Comparison of ENCODE assay signal across 24 cellular contexts in the genomic region with DNA sequence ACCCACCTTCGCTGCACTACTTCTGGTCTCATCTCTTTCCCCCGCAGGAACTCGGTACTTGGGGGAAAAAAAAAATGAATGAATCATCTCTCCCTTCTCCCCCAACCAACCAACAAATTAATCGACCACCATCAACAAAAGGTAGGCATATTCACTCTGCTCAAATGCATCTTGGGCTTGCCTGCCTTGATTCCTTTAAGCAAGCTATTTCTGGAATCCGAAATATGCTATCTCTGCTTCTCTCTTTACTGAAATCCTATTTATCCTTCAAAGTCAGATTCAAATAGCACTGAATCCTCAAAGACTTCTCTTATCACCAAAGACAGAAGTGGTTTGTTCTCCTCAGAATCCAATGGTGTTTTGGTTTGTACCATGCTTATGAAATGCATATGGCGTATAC.
"Had no signal": no experiment of that assay in that cellular context is flagged by ENCODE, and none has a peak within 500 bp of the region (broad histone marks: within the 10 kb centered on the region; RNA-seq: fewer than 3 reads in every experiment).

No MANE protein-coding gene starts in this region.

- ATAC-seq: foreskin keratinocyte; heart right ventricle; naive thymus-derived CD4-positive, alpha-beta T cell; sciatic nerve; stimulated activated effector memory CD8-positive, alpha-beta T cell treated with anti-CD3 and anti-CD28 coated beads, Interleukin-12 subunit alpha, Interleukin-12 subunit beta, amount 100 ng/mL, for 72 hours had no signal

- H3K27ac Mint-ChIP-seq: dendritic cell treated with granulocyte-macrophage colony-stimulating factor and Interleukin-4, amounts not matched to agents 40 ng/mL and 50 ng/mL, for 4 days; memory B cell; naive thymus-derived CD4-positive, alpha-beta T cell; stimulated activated effector memory CD8-positive, alpha-beta T cell treated with anti-CD3 and anti-CD28 coated beads, Interleukin-12 subunit alpha, Interleukin-12 subunit beta, amount 100 ng/mL, for 72 hours had no signal

- H3K27me3 ChIP-seq: colonic mucosa, esophagus muscularis mucosa, foreskin keratinocyte, right atrium auricular region, stomach, thyroid gland, vagina had no signal

- H3K9me3 Mint-ChIP-seq: dendritic cell treated with granulocyte-macrophage colony-stimulating factor and Interleukin-4, amounts not matched to agents 40 ng/mL and 50 ng/mL, for 4 days; memory B cell; naive thymus-derived CD4-positive, alpha-beta T cell; nephron; stimulated activated effector memory CD8-positive, alpha-beta T cell treated with anti-CD3 and anti-CD28 coated beads, Interleukin-12 subunit alpha, Interleukin-12 subunit beta, amount 100 ng/mL, for 72 hours had no signal

- H3K9me3 ChIP-seq: colonic mucosa, esophagus muscularis mucosa, heart right ventricle, prostate gland, right atrium auricular region, stomach, thyroid gland, vagina had no signal

- H3K4me3 Mint-ChIP-seq: dendritic cell treated with granulocyte-macrophage colony-stimulating factor and Interleukin-4, amounts not matched to agents 40 ng/mL and 50 ng/mL, for 4 days; memory B cell; naive thymus-derived CD4-positive, alpha-beta T cell; nephron; stimulated activated effector memory CD8-positive, alpha-beta T cell treated with anti-CD3 and anti-CD28 coated beads, Interleukin-12 subunit alpha, Interleukin-12 subunit beta, amount 100 ng/mL, for 72 hours had no signal

- H3K36me3 ChIP-seq: colonic mucosa, esophagus muscularis mucosa, heart right ventricle, prostate gland, right atrium auricular region, stomach, thyroid gland, vagina had no signal

- DNase-seq: colonic mucosa; effector CD8-positive, alpha-beta T cell; foreskin keratinocyte; glutamatergic neuron; heart right ventricle; hippocampal formation; midbrain; naive thymus-derived CD4-positive, alpha-beta T cell; nucleus accumbens; stimulated activated CD4-positive, alpha-beta T cell treated with anti-CD3 and anti-CD28 coated beads, Interleukin-2, amount 100 ng/mL, for 24 hours; stimulated activated CD4-positive, alpha-beta T cell treated with anti-CD3 and anti-CD28 coated beads, Interleukin-4, amount 100 ng/mL, for 24 hours; stimulated activated naive CD4-positive, alpha-beta T cell treated with Interleukin-2 at 50 U/mL for 16 hours; stomach; thyroid gland had no signal

- H3K4me1 ChIP-seq: colonic mucosa, esophagus muscularis mucosa, foreskin keratinocyte, heart right ventricle, prostate gland, right atrium auricular region, stomach, thyroid gland, vagina had no signal

- H3K27me3 Mint-ChIP-seq: dendritic cell treated with granulocyte-macrophage colony-stimulating factor and Interleukin-4, amounts not matched to agents 40 ng/mL and 50 ng/mL, for 4 days; memory B cell; naive thymus-derived CD4-positive, alpha-beta T cell had no signal

- H3K27ac ChIP-seq: colonic mucosa, esophagus muscularis mucosa, foreskin keratinocyte, heart right ventricle, prostate gland, right atrium auricular region, stomach, thyroid gland, vagina had no signal

- H3K4me3 ChIP-seq: colonic mucosa, esophagus muscularis mucosa, heart right ventricle, lung, prostate gland, right atrium auricular region, stomach, thyroid gland, vagina had no signal

- H3K4me1 Mint-ChIP-seq: memory B cell; naive thymus-derived CD4-positive, alpha-beta T cell; nephron; stimulated activated effector memory CD8-positive, alpha-beta T cell treated with anti-CD3 and anti-CD28 coated beads, Interleukin-12 subunit alpha, Interleukin-12 subunit beta, amount 100 ng/mL, for 72 hours had no signal

- H3K36me3 Mint-ChIP-seq: memory B cell; naive thymus-derived CD4-positive, alpha-beta T cell; stimulated activated effector memory CD8-positive, alpha-beta T cell treated with anti-CD3 and anti-CD28 coated beads, Interleukin-12 subunit alpha, Interleukin-12 subunit beta, amount 100 ng/mL, for 72 hours had no signal
